Comparison of ENCODE assay signal across 18 cellular contexts in genomic region chr4:140005699-140006098, GRCh38.
DNase-seq lines count a peak whose midpoint lies in the region; ATAC-seq and TF ChIP-seq lines count a peak whose summit lies in the region.
"Had no signal": no experiment of that assay in that cellular context is flagged by ENCODE, and none has a peak within 500 bp of the region (broad histone marks: within the 10 kb centered on the region; RNA-seq: fewer than 3 reads in every experiment).

No MANE protein-coding gene starts in this region.

- POLR2A ChIA-PET in A673 (lab: Charles Lee; ENCODE audit: low non-redundant PET) = no interaction called here
- POLR2A ChIA-PET in activated CD4-positive, alpha-beta T cell treated with anti-CD3 and anti-CD28 coated beads for 36 hours (lab: Charles Lee) = no interaction called here

- no TSS peak for BruUV-seq in A673 (replicated peaks; lab: Mats Ljungman, UMichigan)

- no peak overlapping the region for H3K4me3 ChIP-seq in A673 (ENCODE audit: low read depth, low read length, poor library complexity, severe bottlenecking)
- H3K4me3 ChIP-seq in right lobe of liver = no peak overlapping the region
- no peak overlapping the region for H3K4me3 ChIP-seq in sigmoid colon
- H3K4me3 ChIP-seq: mucosa of descending colon, pancreas had no signal

- ATAC-seq in activated CD4-positive, alpha-beta T cell treated with anti-CD3 and anti-CD28 coated beads for 36 hours = no peak
- no peak for ATAC-seq in right lobe of liver
- ATAC-seq: mucosa of descending colon, Right ventricle myocardium inferior had no signal

- no peaks in the 10 kb centered on the region for H3K27me3 Mint-ChIP-seq in brain
- H3K27me3 Mint-ChIP-seq in activated CD4-positive, alpha-beta T cell treated with anti-CD3 and anti-CD28 coated beads for 36 hours = peaks cover 2% of the 10 kb centered on the region

- H3K36me3 Mint-ChIP-seq in brain = no peaks in the 10 kb centered on the region
- H3K36me3 Mint-ChIP-seq in activated CD4-positive, alpha-beta T cell treated with anti-CD3 and anti-CD28 coated beads for 36 hours (ENCODE audit: low read depth) = no peaks in the 10 kb centered on the region

- H3K27me3 ChIP-seq in A673 (replicated peaks; ENCODE audit: insufficient read depth, low read depth, low read length, poor library complexity) (no peaks in the 10 kb centered on the region), right lobe of liver (no peaks in the 10 kb centered on the region), sigmoid colon (no peaks in the 10 kb centered on the region)
- H3K27me3 ChIP-seq: pancreas had no signal

- CTCF ChIA-PET in A673 (lab: Charles Lee) = no interaction called here
- CTCF ChIA-PET in activated CD4-positive, alpha-beta T cell treated with anti-CD3 and anti-CD28 coated beads for 36 hours (lab: Charles Lee) = no interaction called here

- no peak for TF ChIP-seq POLR2A in right lobe of liver (IDR thresholded peaks at IDR 0.05)
- TF ChIP-seq POLR2A in sigmoid colon (IDR thresholded peaks at IDR 0.05) = no peak

- TF ChIP-seq CTCF in A673 (conservative IDR thresholded peaks at IDR 0.05; ENCODE audit: low read depth, low read length) = no peak
- no peak for TF ChIP-seq CTCF in brain (conservative IDR thresholded peaks at IDR 0.05)
- no peak for TF ChIP-seq CTCF in right lobe of liver (IDR thresholded peaks at IDR 0.05)
- TF ChIP-seq CTCF in sigmoid colon (IDR thresholded peaks at IDR 0.05) = no peak

- peak overlapping the region; percentile 80 to 86 (median 84) for H3K4me3 Mint-ChIP-seq in brain
- no peak overlapping the region for H3K4me3 Mint-ChIP-seq in activated CD4-positive, alpha-beta T cell treated with anti-CD3 and anti-CD28 coated beads for 36 hours
- H3K4me3 Mint-ChIP-seq: central memory CD8-positive, alpha-beta T cell had no signal

- WGBS in right lobe of liver (ENCODE audit: insufficient coverage, low coverage, low lambda C conversion rate, missing lambda C conversion rate) = 94% methylated on average over 2 of the region's 4 CpGs
- WGBS in sigmoid colon, 2 donors = 65 to 84% methylated on average over 4 of the region's 4 CpGs

- H3K4me1 ChIP-seq in A673 (ENCODE audit: insufficient read depth, low read length, poor library complexity, severe bottlenecking) (peaks cover 17% of the 10 kb centered on the region), right lobe of liver (no peaks in the 10 kb centered on the region), sigmoid colon (peaks cover 0 to 26% (median 20%) of the 10 kb centered on the region in 4 donors)

- peaks cover 66% of the 10 kb centered on the region for H3K4me1 Mint-ChIP-seq in brain
- no peaks in the 10 kb centered on the region for H3K4me1 Mint-ChIP-seq in activated CD4-positive, alpha-beta T cell treated with anti-CD3 and anti-CD28 coated beads for 36 hours
- H3K4me1 Mint-ChIP-seq: central memory CD8-positive, alpha-beta T cell had no signal

- no peak for TF ChIP-seq EP300 in sigmoid colon (IDR thresholded peaks at IDR 0.05)

- peak; percentile 18 for DNase-seq in A673 (ENCODE audit: low spot score)
- peak; percentile 17 for DNase-seq in HT1080 (ENCODE audit: low read depth)
- DNase-seq in NCI-H2227 treated with DMSO at 0.1 percent for 48 hours (lab: John Stamatoyannopoulos, UW) = peak; percentile 30
- no peak for DNase-seq in activated CD4-positive, alpha-beta T cell treated with anti-CD3 and anti-CD28 coated beads for 36 hours
- no peak for DNase-seq in activated CD4-positive, CD25-positive, alpha-beta regulatory T cell treated with anti-CD3 and anti-CD28 coated beads, Interleukin-2, amount 50 U/mL, for 72 hours
- DNase-seq in right lobe of liver = no peak
- DNase-seq in sigmoid colon = no peak
- DNase-seq: activated CD4-positive, alpha-beta T cell treated with anti-CD3 and anti-CD28 coated beads, Interleukin-2, amount 50 U/mL, for 48 hours; activated T-cell treated with anti-CD3 and anti-CD28 coated beads, Interleukin-2, amount 50 U/mL, for 48 hours; mucosa of descending colon; NK-92 treated with Interleukin-12 subunit alpha and Interleukin-12 subunit beta, amount 100 ng/mL, for 24 hours; pancreas; T1000 had no signal

- no peaks in the 10 kb centered on the region for H3K36me3 ChIP-seq in A673 (ENCODE audit: insufficient read depth, low read length, poor library complexity, severe bottlenecking)
- no peaks in the 10 kb centered on the region for H3K36me3 ChIP-seq in right lobe of liver
- H3K36me3 ChIP-seq in sigmoid colon = no peaks in the 10 kb centered on the region
- H3K36me3 ChIP-seq: pancreas had no signal

- intact Hi-C loops in A673 (cut with micrococcal nuclease; ENCODE audit: unreplicated experiment) (no loop called here), right lobe of liver (cut with DNase I) (no loop called here), sigmoid colon (cut with DNase I) (loop anchor here (10.0 kb wide), 1 partner anchor 271 kb away; no protein-coding TSS in a partner anchor)
- intact Hi-C loops in activated CD4-positive, alpha-beta T cell treated with anti-CD3 and anti-CD28 coated beads for 36 hours (cut with DNase I, micrococcal nuclease) = loop anchor here in 1 of 2 experiments (5.0 kb wide), 1 partner anchor 268 kb away; no protein-coding TSS in a partner anchor

- H3K27ac Mint-ChIP-seq in brain = peak overlapping the region; percentile 94 to 99 (median 96)
- no peak overlapping the region for H3K27ac Mint-ChIP-seq in activated CD4-positive, alpha-beta T cell treated with anti-CD3 and anti-CD28 coated beads for 36 hours

- H3K27ac ChIP-seq in A673 (ENCODE audit: low read depth, low read length, poor library complexity, severe bottlenecking) = no peak overlapping the region
- H3K27ac ChIP-seq in right lobe of liver = no peak overlapping the region
- H3K27ac ChIP-seq in sigmoid colon = no peak overlapping the region
- H3K27ac ChIP-seq: epithelial cell of prostate, KMS-11 had no signal

- H3K9me3 ChIP-seq in A673 (ENCODE audit: low read depth, low read length, poor library complexity, severe bottlenecking) = no peaks in the 10 kb centered on the region
- H3K9me3 ChIP-seq in right lobe of liver = no peaks in the 10 kb centered on the region
- H3K9me3 ChIP-seq in sigmoid colon = no peaks in the 10 kb centered on the region
- H3K9me3 ChIP-seq: mucosa of descending colon, pancreas had no signal

- no peaks in the 10 kb centered on the region for H3K9me3 Mint-ChIP-seq in brain
- no peaks in the 10 kb centered on the region for H3K9me3 Mint-ChIP-seq in activated CD4-positive, alpha-beta T cell treated with anti-CD3 and anti-CD28 coated beads for 36 hours (ENCODE audit: low read depth)
- H3K9me3 Mint-ChIP-seq: central memory CD8-positive, alpha-beta T cell had no signal

Comparison
In these comparisons a context has a peak if more than half of its experiments do, and no peak if none do; other contexts are left out.
1. DNase-seq: peak in A673 (single experiment), HT1080 (single experiment) and NCI-H2227 treated with DMSO at 0.1 percent for 48 hours (single experiment); none in activated CD4-positive, alpha-beta T cell treated with anti-CD3 and anti-CD28 coated beads for 36 hours (single experiment), activated CD4-positive, CD25-positive, alpha-beta regulatory T cell treated with anti-CD3 and anti-CD28 coated beads, Interleukin-2, amount 50 U/mL, for 72 hours (single experiment), right lobe of liver (0 of 3) and sigmoid colon (single experiment).